Comparison of ENCODE assay signal across 2 cellular contexts in genomic region chr17:253091-253846, GRCh38.
TF ChIP-seq lines count a peak whose summit lies in the region.

No MANE protein-coding gene starts in this region.

TF ChIP-seq in HepG2, 621 proteins besides CTCF, POLR2A, EP300 and RAD21:
- TF ChIP-seq TEAD2 (CRISPR knock-in tag; IDR thresholded peaks at IDR 0.05) (no peak), ZFAT (CRISPR knock-in tag; conservative IDR thresholded peaks at IDR 0.05) (no peak), GLMP (CRISPR knock-in tag; IDR thresholded peaks at IDR 0.05; ENCODE audit: borderline replicate concordance) (no peak), RXRB (CRISPR knock-in tag; IDR thresholded peaks at IDR 0.05; ENCODE audit: borderline replicate concordance) (no peak), SOX13 (IDR thresholded peaks at IDR 0.05) (no peak), SOX13 (CRISPR knock-in tag; conservative IDR thresholded peaks at IDR 0.05 in 1 of 2, IDR thresholded peaks at IDR 0.05 in 1 of 2) (no peak), ZNF546 (CRISPR knock-in tag; conservative IDR thresholded peaks at IDR 0.05) (no peak), ZBED4 (CRISPR knock-in tag; IDR thresholded peaks at IDR 0.05; ENCODE audit: borderline replicate concordance) (no peak), FOXA1 (IDR thresholded peaks at IDR 0.05) (no peak), FOXA1 (CRISPR knock-in tag; IDR thresholded peaks at IDR 0.05) (no peak), CHCHD3 (CRISPR knock-in tag; IDR thresholded peaks at IDR 0.05) (no peak), SKIL (CRISPR knock-in tag; IDR thresholded peaks at IDR 0.05; ENCODE audit: borderline replicate concordance) (no peak), ETV5 (CRISPR knock-in tag; IDR thresholded peaks at IDR 0.05; ENCODE audit: borderline replicate concordance) (no peak), ZNF124 (CRISPR knock-in tag; IDR thresholded peaks at IDR 0.05) (no peak), RELA (CRISPR knock-in tag; IDR thresholded peaks at IDR 0.05) (no peak), TAF15 (IDR thresholded peaks at IDR 0.05; ENCODE audit: low read depth, low read length, poor library complexity, severe bottlenecking) (no peak), TARDBP (CRISPR knock-in tag; IDR thresholded peaks at IDR 0.05) (no peak), ZNF251 (CRISPR knock-in tag; IDR thresholded peaks at IDR 0.05) (no peak), ISL2 (CRISPR knock-in tag; IDR thresholded peaks at IDR 0.05) (no peak), FOXK1 (CRISPR knock-in tag; IDR thresholded peaks at IDR 0.05; ENCODE audit: borderline replicate concordance, low read depth) (no peak), ZNF670 (CRISPR knock-in tag; IDR thresholded peaks at IDR 0.05; ENCODE audit: borderline replicate concordance) (no peak), PAF1 (CRISPR knock-in tag; IDR thresholded peaks at IDR 0.05) (no peak)
TF ChIP-seq in HepG2: peak in this region for 0.

TF ChIP-seq in H1, 55 proteins besides CTCF, POLR2A, EP300 and RAD21:
- TF ChIP-seq FOSL1 (IDR thresholded peaks at IDR 0.05; ENCODE audit: insufficient read depth, low read depth, low read length) (no peak), SRF (IDR thresholded peaks at IDR 0.05; ENCODE audit: low read depth, low read length) (no peak), SP2 (IDR thresholded peaks at IDR 0.05; ENCODE audit: low read length) (no peak), NRF1 (IDR thresholded peaks at IDR 0.05; ENCODE audit: low read depth, low read length) (no peak), CBX5 (IDR thresholded peaks at IDR 0.05; ENCODE audit: low read depth, low read length) (no peak), CHD1 (IDR thresholded peaks at IDR 0.05; ENCODE audit: low read depth, low read length) (no peak)
